9 cellular contexts compared by ENCODE assay signal in genomic region chr1:150604226-150604588, GRCh38. TPM values are rescaled to one million over a fixed set of nuclear protein-coding genes. Genes with fewer than 3 reads are reported as not detected.
A peak's percentile ranks its signal among the peaks of the same experiment; 100 is the strongest.
DNase-seq lines count a peak whose midpoint lies in the region; ATAC-seq, FAIRE-seq and TF ChIP-seq lines count a peak whose summit lies in the region.
"Had no signal": no experiment of that assay in that cellular context is flagged by ENCODE, and none has a peak within 500 bp of the region (broad histone marks: within the 10 kb centered on the region; RNA-seq: fewer than 3 reads in every experiment).

No MANE protein-coding gene starts in this region.

- H2BK5ac ChIP-seq in H9 (ENCODE audit: insufficient read length, low read length): no peak overlapping the region

- no peak overlapping the region for H3K23ac ChIP-seq in H9 (ENCODE audit: insufficient read length, low read depth, low read length)

- H3K27ac Mint-ChIP-seq in H9: peak overlapping the region; percentile 99 to 100 (median 99)
- H3K27ac Mint-ChIP-seq in activated T-helper 1 cell treated with anti-CD3 and anti-CD28 coated beads, Interleukin-12 subunit alpha, Interleukin-12 subunit beta, Interleukin-2, Interleukin-4 antibody, amounts not matched to agents 30 ng/mL and 10 ng/mL and 1 ng/mL, durations not matched to agents 14 hours and 24 hours and 36 hours: peak overlapping the region; percentile 80

- peak overlapping the region; percentile 38 to 44; a peak in 3 of 5 replicates for H3K4me3 Mint-ChIP-seq in H9
- no peak overlapping the region for H3K4me3 Mint-ChIP-seq in activated T-helper 1 cell treated with anti-CD3 and anti-CD28 coated beads, Interleukin-12 subunit alpha, Interleukin-12 subunit beta, Interleukin-2, Interleukin-4 antibody, amounts not matched to agents 30 ng/mL and 10 ng/mL and 1 ng/mL, durations not matched to agents 14 hours and 24 hours and 36 hours

- H3K27ac ChIP-seq in H9 (ENCODE audit: insufficient read length, low read depth, low read length): peak overlapping the region; percentile 96
- peak overlapping the region; percentile 60 for H3K27ac ChIP-seq in right cardiac atrium (ENCODE audit: low read length)
- H3K27ac ChIP-seq in rectal smooth muscle tissue (ENCODE audit: low read depth, low read length): peak overlapping the region; percentile 65

- WGBS in H9 (ENCODE audit: extremely low coverage, insufficient read length, low lambda C conversion rate): no CpG with 5 or more reads among the region's 2 CpGs
- 94% methylated on average over 2 of the region's 2 CpGs for WGBS in right cardiac atrium

- peak overlapping the region; percentile 77 for H3K18ac ChIP-seq in H9 (ENCODE audit: insufficient read length, low read depth, low read length)

- H4K5ac ChIP-seq in H9 (ENCODE audit: insufficient read length, low read depth, low read length): peak overlapping the region; percentile 61

- H4K8ac ChIP-seq in H9 (replicated peaks; ENCODE audit: insufficient read length, low read depth, low read length): no peak overlapping the region

- H3K9me3 Mint-ChIP-seq in H9: no peaks in the 10 kb centered on the region
- H3K9me3 Mint-ChIP-seq in activated T-helper 1 cell treated with anti-CD3 and anti-CD28 coated beads, Interleukin-12 subunit alpha, Interleukin-12 subunit beta, Interleukin-2, Interleukin-4 antibody, amounts not matched to agents 30 ng/mL and 10 ng/mL and 1 ng/mL, durations not matched to agents 14 hours and 24 hours and 36 hours: no peaks in the 10 kb centered on the region

- H2BK15ac ChIP-seq in H9 (ENCODE audit: low read depth, low read length): no peak overlapping the region

- DNase-seq in H9 (no peak), right cardiac atrium (no peak), NCI-H69 (lab: John Stamatoyannopoulos, UW) (no peak), frontal cortex (ENCODE audit: low spot score in 2 of 2) (no peak)
- no peak for DNase-seq in activated T-helper 1 cell treated with anti-CD3 and anti-CD28 coated beads, Interleukin-12 subunit alpha, Interleukin-12 subunit beta, Interleukin-2, Interleukin-4 antibody, amounts not matched to agents 30 ng/mL and 10 ng/mL and 1 ng/mL, durations not matched to agents 14 hours and 24 hours and 36 hours (ENCODE audit: low spot score)
- DNase-seq in activated CD8-positive, alpha-beta memory T cell treated with anti-CD3 and anti-CD28 coated beads, Interleukin-2, amount 50 U/mL, for 48 hours: no peak
- DNase-seq: NCI-H2107 had no signal

- no peaks in the 10 kb centered on the region for H3K23me2 ChIP-seq in H9 (ENCODE audit: insufficient read length, low read depth, low read length, poor library complexity, severe bottlenecking)

- peak overlapping the region; percentile 15 for H2BK12ac ChIP-seq in H9 (ENCODE audit: insufficient read length, low read depth, low read length)

- no peak overlapping the region; the same call in 1 of the 2 replicates for H3K4ac ChIP-seq in H9 (ENCODE audit: low read depth, low read length)

- H3K36me3 Mint-ChIP-seq in H9 (ENCODE audit: insufficient read depth in 1 of 3, low read depth in 3 of 3): peaks cover 5 to 19% (median 14%) of the 10 kb centered on the region in 3 experiments; a peak in 6 of 7 replicates
- peaks cover 26% of the 10 kb centered on the region for H3K36me3 Mint-ChIP-seq in activated T-helper 1 cell treated with anti-CD3 and anti-CD28 coated beads, Interleukin-12 subunit alpha, Interleukin-12 subunit beta, Interleukin-2, Interleukin-4 antibody, amounts not matched to agents 30 ng/mL and 10 ng/mL and 1 ng/mL, durations not matched to agents 14 hours and 24 hours and 36 hours (ENCODE audit: low read depth)

- H3K36me3 ChIP-seq in rectal smooth muscle tissue (ENCODE audit: control insufficient read depth, insufficient read depth, low read length): no peaks in the 10 kb centered on the region

- no peak overlapping the region for H4K91ac ChIP-seq in H9 (ENCODE audit: insufficient read length, low read depth, low read length)

- H3K4me3 ChIP-seq in right cardiac atrium (ENCODE audit: low read length) (no peak overlapping the region), rectal smooth muscle tissue (ENCODE audit: low read length) (no peak overlapping the region)

- intact Hi-C loops in activated T-helper 1 cell treated with anti-CD3 and anti-CD28 coated beads, Interleukin-12 subunit alpha, Interleukin-12 subunit beta, Interleukin-2, Interleukin-4 antibody, amounts not matched to agents 30 ng/mL and 10 ng/mL and 1 ng/mL, durations not matched to agents 14 hours and 24 hours and 36 hours (cut with micrococcal nuclease): no loop called here
- intact Hi-C loops in right cardiac atrium (cut with DNase I): no loop called here

- H3K79me2 ChIP-seq in H9 (ENCODE audit: insufficient read depth, low read length): no peaks in the 10 kb centered on the region

- H2BK20ac ChIP-seq in H9 (ENCODE audit: low read depth, low read length, poor library complexity, severe bottlenecking): peak overlapping the region; percentile 26

- H3T11ph ChIP-seq in H9 (ENCODE audit: low read length): peak overlapping the region; percentile 62

- H3K27me3 Mint-ChIP-seq in H9 (ENCODE audit: low read depth): no peaks in the 10 kb centered on the region
- no peaks in the 10 kb centered on the region for H3K27me3 Mint-ChIP-seq in activated T-helper 1 cell treated with anti-CD3 and anti-CD28 coated beads, Interleukin-12 subunit alpha, Interleukin-12 subunit beta, Interleukin-2, Interleukin-4 antibody, amounts not matched to agents 30 ng/mL and 10 ng/mL and 1 ng/mL, durations not matched to agents 14 hours and 24 hours and 36 hours (ENCODE audit: insufficient read depth)

- H3K27me3 ChIP-seq in H9 (ENCODE audit: insufficient read depth, low read length): no peaks in the 10 kb centered on the region
- H3K27me3 ChIP-seq in right cardiac atrium (ENCODE audit: control insufficient read depth, insufficient read depth): no peaks in the 10 kb centered on the region
- no peaks in the 10 kb centered on the region for H3K27me3 ChIP-seq in rectal smooth muscle tissue (ENCODE audit: control insufficient read depth, insufficient read depth, low read length)

- no peak for FAIRE-seq in frontal cortex (lab: Jason Lieb, UNC)

- peak overlapping the region; percentile 97 for H2BK120ac ChIP-seq in H9 (ENCODE audit: low read depth, low read length, poor library complexity, severe bottlenecking)

- ATAC-seq in right cardiac atrium (no peak), GM18907 (IDR thresholded peaks at IDR 0.05; ENCODE audit: unreplicated experiment) (no peak)

- TF ChIP-seq CTCF in H9 (conservative IDR thresholded peaks at IDR 0.05): no peak

- H3K4me1 ChIP-seq in H9 (ENCODE audit: insufficient read depth, low read length): peaks cover 5% of the 10 kb centered on the region; the same call in 1 of the 2 replicates
- H3K4me1 ChIP-seq in right cardiac atrium (ENCODE audit: control insufficient read depth, insufficient read depth, low read length): no peaks in the 10 kb centered on the region
- H3K4me1 ChIP-seq in rectal smooth muscle tissue (ENCODE audit: control insufficient read depth, insufficient read depth, low read length): peaks cover 3% of the 10 kb centered on the region

- H3K4me2 ChIP-seq in H9 (ENCODE audit: insufficient read depth, insufficient read length, low read length): peak overlapping the region; percentile 9

- 0 out of 2 replicates have a peak overlapping the region, but pooled peaks have one; percentile 24 for H3K14ac ChIP-seq in H9 (ENCODE audit: insufficient read depth, low read length)

- H2AK5ac ChIP-seq in H9 (ENCODE audit: insufficient read length, low read length): no peak overlapping the region

- no peaks in the 10 kb centered on the region for H3K79me1 ChIP-seq in H9 (ENCODE audit: insufficient read depth, low read depth, low read length, poor library complexity, severe bottlenecking)

- no peak overlapping the region for H2AFZ ChIP-seq in H9 (ENCODE audit: low read length)

- peaks cover 16 to 18% of the 10 kb centered on the region in 2 experiments for H3K4me1 Mint-ChIP-seq in H9
- H3K4me1 Mint-ChIP-seq in activated T-helper 1 cell treated with anti-CD3 and anti-CD28 coated beads, Interleukin-12 subunit alpha, Interleukin-12 subunit beta, Interleukin-2, Interleukin-4 antibody, amounts not matched to agents 30 ng/mL and 10 ng/mL and 1 ng/mL, durations not matched to agents 14 hours and 24 hours and 36 hours (ENCODE audit: low read depth): peaks cover 22% of the 10 kb centered on the region

- no peaks in the 10 kb centered on the region for H4K20me1 ChIP-seq in H9 (ENCODE audit: control insufficient read depth, insufficient read depth, insufficient read length)

- H3K9me3 ChIP-seq in H9 (ENCODE audit: control insufficient read depth, low read depth, low read length) (no peaks in the 10 kb centered on the region), right cardiac atrium (ENCODE audit: control insufficient read depth, low read length) (no peaks in the 10 kb centered on the region)

- H3K9ac ChIP-seq in H9 (ENCODE audit: extremely low read depth, insufficient read length, low read length): peak overlapping the region; percentile 21
- H3K9ac ChIP-seq in rectal smooth muscle tissue (ENCODE audit: low read length): no peak overlapping the region

- peak overlapping the region; percentile 67 for H3K56ac ChIP-seq in H9 (ENCODE audit: insufficient read length, low read depth, low read length)

RNA-seq across cellular contexts. Expression of gene MCL1, which starts 24.8 kb away (rescaled TPM):
- 247 and 250 TPM in 2 replicates for total RNA-seq in H9 (2021)
- 311 and 317 TPM in 2 replicates for total RNA-seq in activated T-helper 1 cell treated with anti-CD3 and anti-CD28 coated beads, Interleukin-12 subunit alpha, Interleukin-12 subunit beta, Interleukin-2, Interleukin-4 antibody, amounts not matched to agents 30 ng/mL and 10 ng/mL and 1 ng/mL, durations not matched to agents 14 hours and 24 hours and 36 hours
- 100 to 1,000 TPM in 1 of 4 donors, 10 to 100 TPM in 3; 65.5 to 130 (median 80.2) TPM for total RNA-seq in right cardiac atrium
- 78.7 TPM for polyA plus RNA-seq in right cardiac atrium
- 110 TPM for total RNA-seq in frontal cortex

RNA-seq across cellular contexts. Expression of gene ENSA, which starts 25.2 kb away (rescaled TPM):
- total RNA-seq in H9 (2021) (212 and 218 TPM in 2 replicates), right cardiac atrium (100 to 1,000 TPM; 111 to 122 (median 118) TPM), frontal cortex (112 TPM)
- 282 and 285 TPM in 2 replicates for total RNA-seq in activated T-helper 1 cell treated with anti-CD3 and anti-CD28 coated beads, Interleukin-12 subunit alpha, Interleukin-12 subunit beta, Interleukin-2, Interleukin-4 antibody, amounts not matched to agents 30 ng/mL and 10 ng/mL and 1 ng/mL, durations not matched to agents 14 hours and 24 hours and 36 hours
- polyA plus RNA-seq in right cardiac atrium: 81.6 TPM

RNA-seq across cellular contexts. Expression of gene ADAMTSL4, which starts 55.0 kb away (rescaled TPM):
- total RNA-seq in H9 (2021): 4.6 and 6.1 TPM in 2 replicates
- total RNA-seq in activated T-helper 1 cell treated with anti-CD3 and anti-CD28 coated beads, Interleukin-12 subunit alpha, Interleukin-12 subunit beta, Interleukin-2, Interleukin-4 antibody, amounts not matched to agents 30 ng/mL and 10 ng/mL and 1 ng/mL, durations not matched to agents 14 hours and 24 hours and 36 hours: 1.2 and 1.3 TPM in 2 replicates
- 10 to 100 TPM; 22.6 to 57.0 (median 37.2) TPM for total RNA-seq in right cardiac atrium
- polyA plus RNA-seq in right cardiac atrium: 26.3 TPM
- total RNA-seq in frontal cortex: under 0.01 TPM
